Comparison of ENCODE assay signal across 8 cellular contexts in genomic region chr6:127484207-127484858, GRCh38. TPM values are rescaled to one million over a fixed set of nuclear protein-coding genes. Genes with fewer than 3 reads are reported as not detected.
DNase-seq lines count a peak whose midpoint lies in the region; ATAC-seq and TF ChIP-seq lines count a peak whose summit lies in the region.

No MANE protein-coding gene starts in this region.

- no peak for TF ChIP-seq POLR2A in erythroblast (IDR thresholded peaks at IDR 0.05; ENCODE audit: low read length)

- H3K27ac Mint-ChIP-seq in activated T-helper 1 cell treated with anti-CD3 and anti-CD28 coated beads, Interleukin-12 subunit alpha, Interleukin-12 subunit beta, Interleukin-2, Interleukin-4 antibody, amounts not matched to agents 30 ng/mL and 10 ng/mL and 1 ng/mL, durations not matched to agents 14 hours and 24 hours and 36 hours: peak overlapping the region; percentile 68

- CTCF ChIA-PET in GM10248 (lab: Yijun Ruan, JAX): interaction anchor here (0.7 to 2.9 kb wide), 9 partner anchors 8 to 32 kb away, joined by 3 to 15 read pairs (median 4); no protein-coding TSS in a partner anchor

- TF ChIP-seq CTCF in GM10248 (IDR thresholded peaks at IDR 0.05; ENCODE audit: control extremely low read depth, extremely low read depth, low read depth, missing control alignments): no peak

- intact Hi-C loops in activated T-helper 1 cell treated with anti-CD3 and anti-CD28 coated beads, Interleukin-12 subunit alpha, Interleukin-12 subunit beta, Interleukin-2, Interleukin-4 antibody, amounts not matched to agents 30 ng/mL and 10 ng/mL and 1 ng/mL, durations not matched to agents 14 hours and 24 hours and 36 hours (cut with micrococcal nuclease): loop anchor here (1.0 to 10.0 kb wide), 11 partner anchors 20 to 1570 kb away; partner anchors contain the start of genes ECHDC1 and RNF146

- DNase-seq in GM10248 (ENCODE audit: extremely low spot score): peak; percentile 61
- DNase-seq in activated T-helper 1 cell treated with anti-CD3 and anti-CD28 coated beads, Interleukin-12 subunit alpha, Interleukin-12 subunit beta, Interleukin-2, Interleukin-4 antibody, amounts not matched to agents 30 ng/mL and 10 ng/mL and 1 ng/mL, durations not matched to agents 14 hours and 24 hours and 36 hours (ENCODE audit: low spot score): peak; percentile 14
- DNase-seq in kidney tubule cell (ENCODE audit: low spot score): peak; percentile 87
- no peak for DNase-seq in SKM-1 treated with dmso at 0.1 percent for 144 hours (lab: John Stamatoyannopoulos, UW; ENCODE audit: unreplicated experiment)
- DNase-seq in erythroblast (lab: John Stamatoyannopoulos, UW): no peak
- DNase-seq in stimulated activated CD4-positive, alpha-beta T cell treated with anti-CD3 and anti-CD28 coated beads, Interleukin-4, amount 100 ng/mL, for 4 hours: no peak

- H3K4me3 Mint-ChIP-seq in activated T-helper 1 cell treated with anti-CD3 and anti-CD28 coated beads, Interleukin-12 subunit alpha, Interleukin-12 subunit beta, Interleukin-2, Interleukin-4 antibody, amounts not matched to agents 30 ng/mL and 10 ng/mL and 1 ng/mL, durations not matched to agents 14 hours and 24 hours and 36 hours: peak overlapping the region; percentile 73

- POLR2A ChIA-PET in GM10248 (lab: Yijun Ruan, JAX): no interaction called here

- H3K27me3 Mint-ChIP-seq in activated T-helper 1 cell treated with anti-CD3 and anti-CD28 coated beads, Interleukin-12 subunit alpha, Interleukin-12 subunit beta, Interleukin-2, Interleukin-4 antibody, amounts not matched to agents 30 ng/mL and 10 ng/mL and 1 ng/mL, durations not matched to agents 14 hours and 24 hours and 36 hours (ENCODE audit: insufficient read depth): no peaks in the 10 kb centered on the region

- peaks cover 68% of the 10 kb centered on the region for H3K4me1 Mint-ChIP-seq in activated T-helper 1 cell treated with anti-CD3 and anti-CD28 coated beads, Interleukin-12 subunit alpha, Interleukin-12 subunit beta, Interleukin-2, Interleukin-4 antibody, amounts not matched to agents 30 ng/mL and 10 ng/mL and 1 ng/mL, durations not matched to agents 14 hours and 24 hours and 36 hours (ENCODE audit: low read depth)

- H3K9me3 Mint-ChIP-seq in activated T-helper 1 cell treated with anti-CD3 and anti-CD28 coated beads, Interleukin-12 subunit alpha, Interleukin-12 subunit beta, Interleukin-2, Interleukin-4 antibody, amounts not matched to agents 30 ng/mL and 10 ng/mL and 1 ng/mL, durations not matched to agents 14 hours and 24 hours and 36 hours: peaks cover 7% of the 10 kb centered on the region

- ATAC-seq in GM21447 (IDR thresholded peaks at IDR 0.05; ENCODE audit: unreplicated experiment) (peak; percentile 100), HG03575 (IDR thresholded peaks at IDR 0.05; ENCODE audit: extremely low read depth, insufficient number of reproducible peaks, low FRiP score, unreplicated experiment) (peak; percentile 100)

- H3K36me3 Mint-ChIP-seq in activated T-helper 1 cell treated with anti-CD3 and anti-CD28 coated beads, Interleukin-12 subunit alpha, Interleukin-12 subunit beta, Interleukin-2, Interleukin-4 antibody, amounts not matched to agents 30 ng/mL and 10 ng/mL and 1 ng/mL, durations not matched to agents 14 hours and 24 hours and 36 hours (ENCODE audit: low read depth): peaks cover 34% of the 10 kb centered on the region

RNA-seq across cellular contexts. Expression of gene KIAA0408, which starts 25.1 kb away (rescaled TPM):
- total RNA-seq in activated T-helper 1 cell treated with anti-CD3 and anti-CD28 coated beads, Interleukin-12 subunit alpha, Interleukin-12 subunit beta, Interleukin-2, Interleukin-4 antibody, amounts not matched to agents 30 ng/mL and 10 ng/mL and 1 ng/mL, durations not matched to agents 14 hours and 24 hours and 36 hours: 14.7 and 16.9 TPM in 2 replicates

Comparison
In these comparisons a context has a peak if more than half of its experiments do, and no peak if none do; other contexts are left out.
1. DNase-seq: peak in GM10248 (single experiment), activated T-helper 1 cell treated with anti-CD3 and anti-CD28 coated beads, Interleukin-12 subunit alpha, Interleukin-12 subunit beta, Interleukin-2, Interleukin-4 antibody, amounts not matched to agents 30 ng/mL and 10 ng/mL and 1 ng/mL, durations not matched to agents 14 hours and 24 hours and 36 hours (single experiment) and kidney tubule cell (single experiment); none in SKM-1 treated with dmso at 0.1 percent for 144 hours (single experiment), erythroblast (0 of 2) and stimulated activated CD4-positive, alpha-beta T cell treated with anti-CD3 and anti-CD28 coated beads, Interleukin-4, amount 100 ng/mL, for 4 hours (0 of 2).